Comparison of ENCODE assay signal across 20 cellular contexts in genomic region chr13:113428871-113429607, GRCh38.
"Had no signal": no experiment of that assay in that cellular context is flagged by ENCODE, and none has a peak within 500 bp of the region (broad histone marks: within the 10 kb centered on the region; RNA-seq: fewer than 3 reads in every experiment).

No MANE protein-coding gene starts in this region.

- DNase-seq: activated CD4-positive, alpha-beta T cell treated with anti-CD3 and anti-CD28 coated beads for 4 hours; activated CD4-positive, alpha-beta T cell treated with anti-CD3 and anti-CD28 coated beads, Interleukin-2, amount 50 U/mL, for 4 hours; activated naive CD4-positive, alpha-beta T cell; activated T-cell treated with anti-CD3 and anti-CD28 coated beads for 4 hours; activated T-cell treated with anti-CD3 and anti-CD28 coated beads, Interleukin-2, amount 50 U/mL, for 72 hours; cerebellar nuclear complex; foreskin keratinocyte; kidney glomerular epithelial cell; left lung; right lobe of liver; stimulated activated CD4-positive, alpha-beta T cell treated with anti-CD3 and anti-CD28 coated beads, Interleukin-2, amount 100 ng/mL, for 48 hours; stimulated activated naive CD4-positive, alpha-beta T cell treated with Interleukin-2 at 50 U/mL for 16 hours; T-helper 1 cell had no signal

- ATAC-seq: activated naive CD4-positive, alpha-beta T cell treated with anti-CD3 and anti-CD28 coated beads, Interleukin-2, amount 50 U/mL, for 72 hours; activated T-cell treated with anti-CD3 and anti-CD28 coated beads, Interleukin-2, amount 50 U/mL, for 72 hours; esophagus mucosa; foreskin keratinocyte had no signal

- H3K4me1 ChIP-seq: foreskin keratinocyte, left lung, right lobe of liver, tibial nerve had no signal

- H3K4me3 Mint-ChIP-seq: activated T-cell treated with anti-CD3 and anti-CD28 coated beads, Interleukin-2, amount 50 U/mL, for 72 hours; neural crest cell; T-helper 2 cell treated with Interferon-gamma antibody and Interleukin-4, amounts not matched to agents 5 μg/mL and 100 μg/mL, for 36 hours had no signal

- H3K27ac Mint-ChIP-seq: activated naive CD4-positive, alpha-beta T cell treated with anti-CD3 and anti-CD28 coated beads, Interleukin-2, amount 50 U/mL, for 72 hours; activated T-cell treated with anti-CD3 and anti-CD28 coated beads, Interleukin-2, amount 50 U/mL, for 72 hours; T-helper 2 cell treated with Interferon-gamma antibody and Interleukin-4, amounts not matched to agents 5 μg/mL and 100 μg/mL, for 36 hours had no signal

- H3K27me3 ChIP-seq: foreskin keratinocyte, left lung, right lobe of liver, tibial nerve had no signal

- H3K27ac ChIP-seq: coronary artery, foreskin keratinocyte, left lung, right lobe of liver, tibial nerve had no signal

- H3K36me3 ChIP-seq: left lung, right lobe of liver, tibial nerve had no signal

- H3K9me3 Mint-ChIP-seq: activated naive CD4-positive, alpha-beta T cell treated with anti-CD3 and anti-CD28 coated beads, Interleukin-2, amount 50 U/mL, for 72 hours; activated T-cell treated with anti-CD3 and anti-CD28 coated beads, Interleukin-2, amount 50 U/mL, for 72 hours; neural crest cell; T-helper 2 cell treated with Interferon-gamma antibody and Interleukin-4, amounts not matched to agents 5 μg/mL and 100 μg/mL, for 36 hours had no signal

- H3K4me3 ChIP-seq: coronary artery, left lung, lung, right lobe of liver, tibial nerve had no signal

- H3K36me3 Mint-ChIP-seq: activated naive CD4-positive, alpha-beta T cell treated with anti-CD3 and anti-CD28 coated beads, Interleukin-2, amount 50 U/mL, for 72 hours had no signal

- H3K4me1 Mint-ChIP-seq: neural crest cell had no signal

- H3K9me3 ChIP-seq: left lung, right lobe of liver, tibial nerve had no signal
